ENCODE assay signal across 8 cellular contexts in genomic region chr13:109783815-109784589, GRCh38. TPM values are rescaled to one million over a fixed set of nuclear protein-coding genes. Genes with fewer than 3 reads are reported as not detected.
DNase-seq lines count a peak whose midpoint lies in the region; ATAC-seq and TF ChIP-seq lines count a peak whose summit lies in the region.

No MANE protein-coding gene starts in this region.

- TF ChIP-seq POLR2A in gastrocnemius medialis (IDR thresholded peaks at IDR 0.05), result no peak

- no peaks in the 10 kb centered on the region for H3K27me3 ChIP-seq in gastrocnemius medialis

- H3K9me3 Mint-ChIP-seq in glutamatergic neuron (ENCODE audit: unreplicated experiment), result peaks cover 2% of the 10 kb centered on the region
- H3K9me3 Mint-ChIP-seq in activated T-helper 2 cell treated with anti-CD3 and anti-CD28 coated beads, Interferon-gamma antibody, Interleukin-2, Interleukin-4, amounts not matched to agents 10 μg/mL and 5 μg/mL and 100 μg/mL, durations not matched to agents 14 hours and 24 hours and 36 hours, result no peaks in the 10 kb centered on the region

- peaks cover 19% of the 10 kb centered on the region for H3K4me1 Mint-ChIP-seq in glutamatergic neuron (ENCODE audit: low read depth, unreplicated experiment)
- peaks cover 33% of the 10 kb centered on the region for H3K4me1 Mint-ChIP-seq in activated T-helper 2 cell treated with anti-CD3 and anti-CD28 coated beads, Interferon-gamma antibody, Interleukin-2, Interleukin-4, amounts not matched to agents 10 μg/mL and 5 μg/mL and 100 μg/mL, durations not matched to agents 14 hours and 24 hours and 36 hours (ENCODE audit: low read depth)

- H3K36me3 ChIP-seq in ES-I3 (ENCODE audit: insufficient read depth, low read length) (peaks cover 8% of the 10 kb centered on the region), gastrocnemius medialis (peaks cover 0 to 15% of the 10 kb centered on the region in 2 donors)

- H3K36me3 Mint-ChIP-seq in glutamatergic neuron (ENCODE audit: unreplicated experiment), result no peaks in the 10 kb centered on the region
- H3K36me3 Mint-ChIP-seq in activated T-helper 2 cell treated with anti-CD3 and anti-CD28 coated beads, Interferon-gamma antibody, Interleukin-2, Interleukin-4, amounts not matched to agents 10 μg/mL and 5 μg/mL and 100 μg/mL, durations not matched to agents 14 hours and 24 hours and 36 hours (ENCODE audit: low read depth), result peaks cover 26% of the 10 kb centered on the region

- H3K4me3 Mint-ChIP-seq in glutamatergic neuron (ENCODE audit: unreplicated experiment), result peak overlapping the region; percentile 86
- no peak overlapping the region for H3K4me3 Mint-ChIP-seq in activated T-helper 2 cell treated with anti-CD3 and anti-CD28 coated beads, Interferon-gamma antibody, Interleukin-2, Interleukin-4, amounts not matched to agents 10 μg/mL and 5 μg/mL and 100 μg/mL, durations not matched to agents 14 hours and 24 hours and 36 hours (ENCODE audit: low read depth)

- H3K27me3 Mint-ChIP-seq in glutamatergic neuron (ENCODE audit: unreplicated experiment), result peaks cover 6% of the 10 kb centered on the region
- peaks cover 8% of the 10 kb centered on the region for H3K27me3 Mint-ChIP-seq in activated T-helper 2 cell treated with anti-CD3 and anti-CD28 coated beads, Interferon-gamma antibody, Interleukin-2, Interleukin-4, amounts not matched to agents 10 μg/mL and 5 μg/mL and 100 μg/mL, durations not matched to agents 14 hours and 24 hours and 36 hours (ENCODE audit: low read depth)

- intact Hi-C loops in gastrocnemius medialis (cut with DNase I; ENCODE audit: low total_unique reads), result loop anchor here (2.0 to 10.0 kb wide), 3 partner anchors 325 to 1569 kb away; partner anchors contain the start of genes ABHD13 and LIG4
- intact Hi-C loops in activated T-helper 2 cell treated with anti-CD3 and anti-CD28 coated beads, Interferon-gamma antibody, Interleukin-2, Interleukin-4, amounts not matched to agents 10 μg/mL and 5 μg/mL and 100 μg/mL, durations not matched to agents 14 hours and 24 hours and 36 hours (cut with micrococcal nuclease), result loop anchor here (10.0 kb wide), 2 partner anchors 639 to 831 kb away; partner anchors contain the start of gene NAXD

- peak overlapping the region; percentile 50 to 74 (median 62) for H3K4me3 ChIP-seq in gastrocnemius medialis

- in situ Hi-C loops in gastrocnemius medialis (cut with MboI; ENCODE audit: low sequenced_read_pairs in 4 of 4), result loop anchor here (25.0 kb wide), 4 partner anchors 328 to 1572 kb away; partner anchors contain the start of genes ABHD13 (in 1 of the 4) and LIG4 (in 1 of the 4)

- TF ChIP-seq CTCF in VCaP (conservative IDR thresholded peaks at IDR 0.05) (no peak), glutamatergic neuron (IDR thresholded peaks at IDR 0.05; ENCODE audit: partially characterized antibody, unreplicated experiment) (no peak), gastrocnemius medialis (IDR thresholded peaks at IDR 0.05 in 4 of 5, conservative IDR thresholded peaks at IDR 0.05 in 1 of 5) (no peak)

- H3K27ac ChIP-seq in VCaP, result peak overlapping the region; percentile 97
- H3K27ac ChIP-seq in gastrocnemius medialis, result peak overlapping the region; percentile 29 to 85 (median 56)

- DNase-seq in glutamatergic neuron (peak; percentile 41), gastrocnemius medialis (no peak), SIG-M5 (lab: John Stamatoyannopoulos, UW) (no peak), hippocampal formation (lab: John Stamatoyannopoulos, UW) (no peak)
- no peak for DNase-seq in stimulated activated CD4-positive, alpha-beta T cell treated with anti-CD3 and anti-CD28 coated beads, Interleukin-4, amount 100 ng/mL, for 24 hours
- no peak for DNase-seq in activated T-helper 2 cell treated with anti-CD3 and anti-CD28 coated beads, Interferon-gamma antibody, Interleukin-2, Interleukin-4, amounts not matched to agents 10 μg/mL and 5 μg/mL and 100 μg/mL, durations not matched to agents 14 hours and 24 hours and 36 hours (ENCODE audit: low spot score)

- no peak overlapping the region for H3K27ac Mint-ChIP-seq in glutamatergic neuron (ENCODE audit: unreplicated experiment)
- no peak overlapping the region for H3K27ac Mint-ChIP-seq in activated T-helper 2 cell treated with anti-CD3 and anti-CD28 coated beads, Interferon-gamma antibody, Interleukin-2, Interleukin-4, amounts not matched to agents 10 μg/mL and 5 μg/mL and 100 μg/mL, durations not matched to agents 14 hours and 24 hours and 36 hours

- H3K4me1 ChIP-seq in ES-I3 (ENCODE audit: insufficient read depth, low read length) (peaks cover 9% of the 10 kb centered on the region), gastrocnemius medialis (peaks cover 20 to 29% of the 10 kb centered on the region in 2 donors)

- H3K9me3 ChIP-seq in ES-I3 (ENCODE audit: control insufficient read depth, insufficient read depth, low read length) (no peaks in the 10 kb centered on the region), gastrocnemius medialis (no peaks in the 10 kb centered on the region)

- peak overlapping the region; percentile 74 for H3K9ac ChIP-seq in ES-I3 (ENCODE audit: low read depth, low read length)

- no peak for ATAC-seq in gastrocnemius medialis

RNA-seq across cellular contexts. Expression of gene IRS2, which starts 2.4 kb away (rescaled TPM):
- 27.0 TPM for total RNA-seq in glutamatergic neuron (ENCODE audit: unreplicated experiment)
- 10 to 100 TPM; 23.8 to 65.6 (median 28.7) TPM for total RNA-seq in gastrocnemius medialis
- total RNA-seq in activated T-helper 2 cell treated with anti-CD3 and anti-CD28 coated beads, Interferon-gamma antibody, Interleukin-2, Interleukin-4, amounts not matched to agents 10 μg/mL and 5 μg/mL and 100 μg/mL, durations not matched to agents 14 hours and 24 hours and 36 hours, result 5.0 and 5.5 TPM in 2 replicates
